ENCODE assay signal across 8 cellular contexts in genomic region chr5:140647042-140647341, GRCh38. TPM values are rescaled to one million over a fixed set of nuclear protein-coding genes. Genes with fewer than 3 reads are reported as not detected.
A peak's percentile ranks its signal among the peaks of the same experiment; 100 is the strongest.
DNase-seq lines count a peak whose midpoint lies in the region; ATAC-seq and TF ChIP-seq lines count a peak whose summit lies in the region.

No MANE protein-coding gene starts in this region.

- peak overlapping the region; percentile 98 for H3K4me3 Mint-ChIP-seq in WTC11
- peak overlapping the region; percentile 91 to 100 for H3K4me3 Mint-ChIP-seq in stimulated activated naive B cell treated with anti-CD40 and anti-IgM and Interleukin-4, amounts not matched to agents 10 μg/mL and 1 μg/mL and 100 μg/mL, for 72 hours

- DNase-seq in DMS53 (lab: John Stamatoyannopoulos, UW), result peak; percentile 61
- DNase-seq in DMS53 treated with DMSO at 0.1 percent for 48 hours (lab: John Stamatoyannopoulos, UW; ENCODE audit: unreplicated experiment), result no peak
- DNase-seq in WTC11 (ENCODE audit: low spot score), result no peak
- DNase-seq in hepatic stellate cell (ENCODE audit: low spot score), result peak; percentile 38
- DNase-seq in stimulated activated naive B cell treated with anti-CD40 and anti-IgM and Interleukin-4, amounts not matched to agents 10 μg/mL and 1 μg/mL and 100 μg/mL, for 72 hours, result no peak
- DNase-seq in NCI-H2196 (lab: John Stamatoyannopoulos, UW; ENCODE audit: unreplicated experiment), result no peak
- DNase-seq in NAMALWA (ENCODE audit: low spot score), result no peak

- no peaks in the 10 kb centered on the region for H3K9me3 Mint-ChIP-seq in WTC11
- H3K9me3 Mint-ChIP-seq in stimulated activated naive B cell treated with anti-CD40 and anti-IgM and Interleukin-4, amounts not matched to agents 10 μg/mL and 1 μg/mL and 100 μg/mL, for 72 hours, result no peaks in the 10 kb centered on the region

- peak; percentile 7 for ATAC-seq in WTC11
- ATAC-seq in stimulated activated naive B cell treated with anti-CD40 and anti-IgM and Interleukin-4, amounts not matched to agents 10 μg/mL and 1 μg/mL and 100 μg/mL, for 72 hours (replicated peaks), result peak in 1 of 2 donors; percentile 29
- no peak for ATAC-seq in HG02981 (IDR thresholded peaks at IDR 0.05; ENCODE audit: unreplicated experiment)

- CTCF ChIA-PET in WTC11 (lab: Charles Lee), result interaction anchor here (1.1 to 2.4 kb wide), 8 partner anchors 8 to 300 kb away, joined by 4 to 21 read pairs (median 8); partner anchors contain the start of genes EIF4EBP3, HBEGF, TMCO6 and ZMAT2

- H3K36me3 Mint-ChIP-seq in WTC11, result peaks cover 47% of the 10 kb centered on the region
- peaks cover 42 to 50% of the 10 kb centered on the region in 2 donors for H3K36me3 Mint-ChIP-seq in stimulated activated naive B cell treated with anti-CD40 and anti-IgM and Interleukin-4, amounts not matched to agents 10 μg/mL and 1 μg/mL and 100 μg/mL, for 72 hours

- H3K4me1 Mint-ChIP-seq in WTC11, result peaks cover 10% of the 10 kb centered on the region
- peaks cover 21 to 45% of the 10 kb centered on the region in 2 donors for H3K4me1 Mint-ChIP-seq in stimulated activated naive B cell treated with anti-CD40 and anti-IgM and Interleukin-4, amounts not matched to agents 10 μg/mL and 1 μg/mL and 100 μg/mL, for 72 hours

- TF ChIP-seq CTCF in WTC11 (IDR thresholded peaks at IDR 0.05), result no peak

- POLR2A ChIA-PET in WTC11 (lab: Charles Lee), result interaction anchor here (1.1 to 2.2 kb wide), 7 partner anchors 19 to 99 kb away, joined by 5 to 29 read pairs (median 7); partner anchors contain the start of genes EIF4EBP3, HARS1, HARS2 and SRA1

- H3K27ac Mint-ChIP-seq in WTC11, result peak overlapping the region; percentile 74
- H3K27ac Mint-ChIP-seq in stimulated activated naive B cell treated with anti-CD40 and anti-IgM and Interleukin-4, amounts not matched to agents 10 μg/mL and 1 μg/mL and 100 μg/mL, for 72 hours, result peak overlapping the region; percentile 99

- no peaks in the 10 kb centered on the region for H3K27me3 Mint-ChIP-seq in WTC11 (ENCODE audit: low read depth)
- H3K27me3 Mint-ChIP-seq in stimulated activated naive B cell treated with anti-CD40 and anti-IgM and Interleukin-4, amounts not matched to agents 10 μg/mL and 1 μg/mL and 100 μg/mL, for 72 hours, result no peaks in the 10 kb centered on the region

TF ChIP-seq in WTC11, 78 proteins besides CTCF, POLR2A, EP300 and RAD21:
- no peak for TF ChIP-seq MLX (CRISPR knock-in tag; IDR thresholded peaks at IDR 0.05)
- no peak for TF ChIP-seq ZNF532 (CRISPR knock-in tag; IDR thresholded peaks at IDR 0.05; ENCODE audit: borderline replicate concordance)
- TF ChIP-seq TCF7 (CRISPR knock-in tag; IDR thresholded peaks at IDR 0.05; ENCODE audit: low read depth), result 0 out of 2 replicates have a peak, but pooled peaks have one; percentile 59
- TF ChIP-seq ARID4B (CRISPR knock-in tag; IDR thresholded peaks at IDR 0.05; ENCODE audit: borderline replicate concordance), result 0 out of 2 replicates have a peak, but pooled peaks have one; percentile 14
- no peak for TF ChIP-seq ZNF138 (CRISPR knock-in tag; conservative IDR thresholded peaks at IDR 0.05)
- TF ChIP-seq RELA (CRISPR knock-in tag; IDR thresholded peaks at IDR 0.05; ENCODE audit: borderline replicate concordance), result no peak

RNA-seq across cellular contexts. Expression of gene NDUFA2, which starts 0.4 kb away (rescaled TPM):
- total RNA-seq in WTC11 (2021), result 74.8 to 81.5 TPM (median 77.7 TPM) in 3 replicates

RNA-seq across cellular contexts. Expression of gene IK, which starts 0.6 kb away (rescaled TPM):
- 58.5 to 69.2 TPM (median 64.5 TPM) in 3 replicates for total RNA-seq in WTC11 (2021)

RNA-seq across cellular contexts. Expression of gene TMCO6, which starts 7.7 kb away (rescaled TPM):
- total RNA-seq in WTC11 (2021), result 28.7 to 32.6 TPM (median 32.2 TPM) in 3 replicates

RNA-seq across cellular contexts. Expression of gene CD14, which starts 14.0 kb away (rescaled TPM):
- 0.27 to 0.63 TPM (median 0.53 TPM) in 3 replicates for total RNA-seq in WTC11 (2021)

RNA-seq across cellular contexts. Expression of gene WDR55, which starts 17.7 kb away (rescaled TPM):
- 22.1 to 25.3 TPM (median 23.5 TPM) in 3 replicates for total RNA-seq in WTC11 (2021)

Comparison
In these comparisons a context has a peak if more than half of its experiments do, and no peak if none do; other contexts are left out.
1. DNase-seq: peak in DMS53 (single experiment) and hepatic stellate cell (single experiment); none in DMS53 treated with DMSO at 0.1 percent for 48 hours (single experiment), WTC11 (single experiment), stimulated activated naive B cell treated with anti-CD40 and anti-IgM and Interleukin-4, amounts not matched to agents 10 μg/mL and 1 μg/mL and 100 μg/mL, for 72 hours (single experiment), NCI-H2196 (single experiment) and NAMALWA (single experiment).